Comparison of ENCODE assay signal across 1 cellular context in the genomic region with DNA sequence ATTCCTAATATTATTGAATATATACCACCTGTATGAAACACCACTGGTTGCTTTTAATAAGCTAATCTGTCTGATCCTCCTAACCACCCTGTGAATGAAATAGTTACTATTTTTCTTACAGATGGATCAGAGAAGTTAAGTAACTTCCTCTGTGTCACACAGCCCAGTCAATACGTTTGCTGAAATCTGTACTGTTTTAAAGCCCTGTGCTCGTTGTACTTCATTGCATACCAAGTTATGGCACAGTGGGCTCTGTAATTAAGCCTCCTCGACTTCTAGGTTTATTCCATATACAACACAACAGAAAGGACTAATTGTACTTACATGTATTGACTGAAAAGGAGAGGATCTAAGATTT.
TF ChIP-seq lines count a peak whose summit lies in the region.

No MANE protein-coding gene starts in this region.

TF ChIP-seq in H1, 55 proteins besides CTCF, POLR2A, EP300 and RAD21:
- TF ChIP-seq, protein P1, sequence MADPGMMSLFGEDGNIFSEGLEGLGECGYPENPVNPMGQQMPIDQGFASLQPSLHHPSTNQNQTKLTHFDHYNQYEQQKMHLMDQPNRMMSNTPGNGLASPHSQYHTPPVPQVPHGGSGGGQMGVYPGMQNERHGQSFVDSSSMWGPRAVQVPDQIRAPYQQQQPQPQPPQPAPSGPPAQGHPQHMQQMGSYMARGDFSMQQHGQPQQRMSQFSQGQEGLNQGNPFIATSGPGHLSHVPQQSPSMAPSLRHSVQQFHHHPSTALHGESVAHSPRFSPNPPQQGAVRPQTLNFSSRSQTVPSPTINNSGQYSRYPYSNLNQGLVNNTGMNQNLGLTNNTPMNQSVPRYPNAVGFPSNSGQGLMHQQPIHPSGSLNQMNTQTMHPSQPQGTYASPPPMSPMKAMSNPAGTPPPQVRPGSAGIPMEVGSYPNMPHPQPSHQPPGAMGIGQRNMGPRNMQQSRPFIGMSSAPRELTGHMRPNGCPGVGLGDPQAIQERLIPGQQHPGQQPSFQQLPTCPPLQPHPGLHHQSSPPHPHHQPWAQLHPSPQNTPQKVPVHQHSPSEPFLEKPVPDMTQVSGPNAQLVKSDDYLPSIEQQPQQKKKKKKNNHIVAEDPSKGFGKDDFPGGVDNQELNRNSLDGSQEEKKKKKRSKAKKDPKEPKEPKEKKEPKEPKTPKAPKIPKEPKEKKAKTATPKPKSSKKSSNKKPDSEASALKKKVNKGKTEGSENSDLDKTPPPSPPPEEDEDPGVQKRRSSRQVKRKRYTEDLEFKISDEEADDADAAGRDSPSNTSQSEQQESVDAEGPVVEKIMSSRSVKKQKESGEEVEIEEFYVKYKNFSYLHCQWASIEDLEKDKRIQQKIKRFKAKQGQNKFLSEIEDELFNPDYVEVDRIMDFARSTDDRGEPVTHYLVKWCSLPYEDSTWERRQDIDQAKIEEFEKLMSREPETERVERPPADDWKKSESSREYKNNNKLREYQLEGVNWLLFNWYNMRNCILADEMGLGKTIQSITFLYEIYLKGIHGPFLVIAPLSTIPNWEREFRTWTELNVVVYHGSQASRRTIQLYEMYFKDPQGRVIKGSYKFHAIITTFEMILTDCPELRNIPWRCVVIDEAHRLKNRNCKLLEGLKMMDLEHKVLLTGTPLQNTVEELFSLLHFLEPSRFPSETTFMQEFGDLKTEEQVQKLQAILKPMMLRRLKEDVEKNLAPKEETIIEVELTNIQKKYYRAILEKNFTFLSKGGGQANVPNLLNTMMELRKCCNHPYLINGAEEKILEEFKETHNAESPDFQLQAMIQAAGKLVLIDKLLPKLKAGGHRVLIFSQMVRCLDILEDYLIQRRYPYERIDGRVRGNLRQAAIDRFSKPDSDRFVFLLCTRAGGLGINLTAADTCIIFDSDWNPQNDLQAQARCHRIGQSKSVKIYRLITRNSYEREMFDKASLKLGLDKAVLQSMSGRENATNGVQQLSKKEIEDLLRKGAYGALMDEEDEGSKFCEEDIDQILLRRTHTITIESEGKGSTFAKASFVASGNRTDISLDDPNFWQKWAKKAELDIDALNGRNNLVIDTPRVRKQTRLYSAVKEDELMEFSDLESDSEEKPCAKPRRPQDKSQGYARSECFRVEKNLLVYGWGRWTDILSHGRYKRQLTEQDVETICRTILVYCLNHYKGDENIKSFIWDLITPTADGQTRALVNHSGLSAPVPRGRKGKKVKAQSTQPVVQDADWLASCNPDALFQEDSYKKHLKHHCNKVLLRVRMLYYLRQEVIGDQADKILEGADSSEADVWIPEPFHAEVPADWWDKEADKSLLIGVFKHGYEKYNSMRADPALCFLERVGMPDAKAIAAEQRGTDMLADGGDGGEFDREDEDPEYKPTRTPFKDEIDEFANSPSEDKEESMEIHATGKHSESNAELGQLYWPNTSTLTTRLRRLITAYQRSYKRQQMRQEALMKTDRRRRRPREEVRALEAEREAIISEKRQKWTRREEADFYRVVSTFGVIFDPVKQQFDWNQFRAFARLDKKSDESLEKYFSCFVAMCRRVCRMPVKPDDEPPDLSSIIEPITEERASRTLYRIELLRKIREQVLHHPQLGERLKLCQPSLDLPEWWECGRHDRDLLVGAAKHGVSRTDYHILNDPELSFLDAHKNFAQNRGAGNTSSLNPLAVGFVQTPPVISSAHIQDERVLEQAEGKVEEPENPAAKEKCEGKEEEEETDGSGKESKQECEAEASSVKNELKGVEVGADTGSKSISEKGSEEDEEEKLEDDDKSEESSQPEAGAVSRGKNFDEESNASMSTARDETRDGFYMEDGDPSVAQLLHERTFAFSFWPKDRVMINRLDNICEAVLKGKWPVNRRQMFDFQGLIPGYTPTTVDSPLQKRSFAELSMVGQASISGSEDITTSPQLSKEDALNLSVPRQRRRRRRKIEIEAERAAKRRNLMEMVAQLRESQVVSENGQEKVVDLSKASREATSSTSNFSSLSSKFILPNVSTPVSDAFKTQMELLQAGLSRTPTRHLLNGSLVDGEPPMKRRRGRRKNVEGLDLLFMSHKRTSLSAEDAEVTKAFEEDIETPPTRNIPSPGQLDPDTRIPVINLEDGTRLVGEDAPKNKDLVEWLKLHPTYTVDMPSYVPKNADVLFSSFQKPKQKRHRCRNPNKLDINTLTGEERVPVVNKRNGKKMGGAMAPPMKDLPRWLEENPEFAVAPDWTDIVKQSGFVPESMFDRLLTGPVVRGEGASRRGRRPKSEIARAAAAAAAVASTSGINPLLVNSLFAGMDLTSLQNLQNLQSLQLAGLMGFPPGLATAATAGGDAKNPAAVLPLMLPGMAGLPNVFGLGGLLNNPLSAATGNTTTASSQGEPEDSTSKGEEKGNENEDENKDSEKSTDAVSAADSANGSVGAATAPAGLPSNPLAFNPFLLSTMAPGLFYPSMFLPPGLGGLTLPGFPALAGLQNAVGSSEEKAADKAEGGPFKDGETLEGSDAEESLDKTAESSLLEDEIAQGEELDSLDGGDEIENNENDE (IDR thresholded peaks at IDR 0.05; ENCODE audit: insufficient replicate concordance, low read length) = no peak
- 0 out of 2 replicates have a peak, but pooled peaks have one; percentile 9 for TF ChIP-seq KDM1A (IDR thresholded peaks at IDR 0.05; ENCODE audit: borderline replicate concordance, low read length)
